Comparison of ENCODE assay signal across 1 cellular context in the genomic region with DNA sequence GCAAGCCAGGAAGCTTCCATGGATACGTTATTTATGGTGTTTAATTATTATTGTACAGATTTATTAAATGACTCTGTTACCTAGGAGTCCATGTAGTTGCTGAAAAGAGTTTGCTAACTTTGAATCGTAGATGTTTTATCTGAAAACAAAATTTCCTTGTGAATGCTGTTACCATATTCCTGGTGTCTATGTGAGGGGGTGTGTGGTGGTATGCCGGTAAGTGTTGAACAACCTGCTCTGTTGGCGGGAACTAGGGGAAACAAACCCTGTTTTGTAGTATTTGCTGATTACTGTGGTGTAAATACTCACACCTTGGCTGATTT.
TF ChIP-seq lines count a peak whose summit lies in the region.

No MANE protein-coding gene starts in this region.

TF ChIP-seq in HepG2, 621 proteins besides CTCF, POLR2A, EP300 and RAD21 (continued from another document and continues in another):
- TF ChIP-seq FOXO4 (CRISPR knock-in tag; conservative IDR thresholded peaks at IDR 0.05) (0 out of 2 replicates have a peak, but pooled peaks have one; percentile 27), ZNF781 (CRISPR knock-in tag; IDR thresholded peaks at IDR 0.05; ENCODE audit: borderline replicate concordance, not compliant biosample characterization) (peak; percentile 2), TSC22D2 (CRISPR knock-in tag; IDR thresholded peaks at IDR 0.05; ENCODE audit: borderline replicate concordance) (0 out of 2 replicates have a peak, but pooled peaks have one; percentile 5), ZBTB39 (CRISPR knock-in tag; IDR thresholded peaks at IDR 0.05) (0 out of 2 replicates have a peak, but pooled peaks have one; percentile 69), ZNF879 (CRISPR knock-in tag; IDR thresholded peaks at IDR 0.05) (peak; percentile 57; the same call in 1 of the 2 replicates), CHD4 (IDR thresholded peaks at IDR 0.05; ENCODE audit: borderline replicate concordance, low read length) (peak; percentile 69; the same call in 1 of the 2 replicates), SIN3B (IDR thresholded peaks at IDR 0.05; ENCODE audit: low read length) (no peak), SIN3A (IDR thresholded peaks at IDR 0.05; ENCODE audit: borderline replicate concordance, low read depth, low read length) (no peak), ZNF777 (CRISPR knock-in tag; IDR thresholded peaks at IDR 0.05) (no peak), PAWR (CRISPR knock-in tag; IDR thresholded peaks at IDR 0.05; ENCODE audit: borderline replicate concordance) (no peak), POGK (CRISPR knock-in tag; conservative IDR thresholded peaks at IDR 0.05) (no peak), STAT5B (CRISPR knock-in tag; IDR thresholded peaks at IDR 0.05) (no peak), ZNF121 (CRISPR knock-in tag; IDR thresholded peaks at IDR 0.05) (no peak), NKX3-1 (CRISPR knock-in tag; IDR thresholded peaks at IDR 0.05) (no peak), SAFB2 (CRISPR knock-in tag; IDR thresholded peaks at IDR 0.05; ENCODE audit: borderline replicate concordance, low read depth) (0 out of 2 replicates have a peak, but pooled peaks have one; percentile 14), MTF2 (CRISPR knock-in tag; IDR thresholded peaks at IDR 0.05; ENCODE audit: borderline replicate concordance) (0 out of 2 replicates have a peak, but pooled peaks have one; percentile 5), ZNF800 (CRISPR knock-in tag; IDR thresholded peaks at IDR 0.05) (0 out of 2 replicates have a peak, but pooled peaks have one; percentile 7), SNAI1 (CRISPR knock-in tag; IDR thresholded peaks at IDR 0.05; ENCODE audit: borderline replicate concordance) (0 out of 2 replicates have a peak, but pooled peaks have one; percentile 9), SRSF9 (IDR thresholded peaks at IDR 0.05; ENCODE audit: borderline replicate concordance, insufficient read depth, low read depth, low read length, poor library complexity, severe bottlenecking) (no peak), MEF2D (CRISPR knock-in tag; IDR thresholded peaks at IDR 0.05) (peak; percentile 18; the same call in 1 of the 2 replicates), FOXP1 (IDR thresholded peaks at IDR 0.05) (no peak), FOXP1 (CRISPR knock-in tag; IDR thresholded peaks at IDR 0.05) (0 out of 2 replicates have a peak, but pooled peaks have one; percentile 11)
- TF ChIP-seq, protein P1, sequence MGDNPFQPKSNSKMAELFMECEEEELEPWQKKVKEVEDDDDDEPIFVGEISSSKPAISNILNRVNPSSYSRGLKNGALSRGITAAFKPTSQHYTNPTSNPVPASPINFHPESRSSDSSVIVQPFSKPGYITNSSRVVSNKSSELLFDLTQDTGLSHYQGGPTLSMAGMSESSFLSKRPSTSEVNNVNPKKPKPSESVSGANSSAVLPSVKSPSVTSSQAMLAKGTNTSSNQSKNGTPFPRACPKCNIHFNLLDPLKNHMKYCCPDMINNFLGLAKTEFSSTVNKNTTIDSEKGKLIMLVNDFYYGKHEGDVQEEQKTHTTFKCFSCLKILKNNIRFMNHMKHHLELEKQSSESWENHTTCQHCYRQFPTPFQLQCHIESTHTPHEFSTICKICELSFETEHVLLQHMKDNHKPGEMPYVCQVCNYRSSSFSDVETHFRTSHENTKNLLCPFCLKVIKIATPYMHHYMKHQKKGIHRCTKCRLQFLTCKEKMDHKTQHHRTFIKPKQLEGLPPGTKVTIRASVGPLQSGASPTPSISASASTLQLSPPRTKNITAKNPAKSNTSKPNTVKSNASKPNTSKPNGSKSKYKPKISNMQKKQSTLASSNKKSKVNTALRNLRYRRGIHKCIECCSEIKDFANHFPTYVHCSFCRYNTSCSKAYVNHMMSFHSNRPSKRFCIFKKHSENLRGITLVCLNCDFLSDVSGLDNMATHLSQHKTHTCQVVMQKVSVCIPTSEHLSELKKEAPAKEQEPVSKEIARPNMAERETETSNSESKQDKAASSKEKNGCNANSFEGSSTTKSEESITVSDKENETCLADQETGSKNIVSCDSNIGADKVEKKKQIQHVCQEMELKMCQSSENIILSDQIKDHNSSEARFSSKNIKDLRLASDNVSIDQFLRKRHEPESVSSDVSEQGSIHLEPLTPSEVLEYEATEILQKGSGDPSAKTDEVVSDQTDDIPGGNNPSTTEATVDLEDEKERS (CRISPR knock-in tag; IDR thresholded peaks at IDR 0.05) = peak; percentile 57; the same call in 1 of the 2 replicates
- TF ChIP-seq, protein P2, sequence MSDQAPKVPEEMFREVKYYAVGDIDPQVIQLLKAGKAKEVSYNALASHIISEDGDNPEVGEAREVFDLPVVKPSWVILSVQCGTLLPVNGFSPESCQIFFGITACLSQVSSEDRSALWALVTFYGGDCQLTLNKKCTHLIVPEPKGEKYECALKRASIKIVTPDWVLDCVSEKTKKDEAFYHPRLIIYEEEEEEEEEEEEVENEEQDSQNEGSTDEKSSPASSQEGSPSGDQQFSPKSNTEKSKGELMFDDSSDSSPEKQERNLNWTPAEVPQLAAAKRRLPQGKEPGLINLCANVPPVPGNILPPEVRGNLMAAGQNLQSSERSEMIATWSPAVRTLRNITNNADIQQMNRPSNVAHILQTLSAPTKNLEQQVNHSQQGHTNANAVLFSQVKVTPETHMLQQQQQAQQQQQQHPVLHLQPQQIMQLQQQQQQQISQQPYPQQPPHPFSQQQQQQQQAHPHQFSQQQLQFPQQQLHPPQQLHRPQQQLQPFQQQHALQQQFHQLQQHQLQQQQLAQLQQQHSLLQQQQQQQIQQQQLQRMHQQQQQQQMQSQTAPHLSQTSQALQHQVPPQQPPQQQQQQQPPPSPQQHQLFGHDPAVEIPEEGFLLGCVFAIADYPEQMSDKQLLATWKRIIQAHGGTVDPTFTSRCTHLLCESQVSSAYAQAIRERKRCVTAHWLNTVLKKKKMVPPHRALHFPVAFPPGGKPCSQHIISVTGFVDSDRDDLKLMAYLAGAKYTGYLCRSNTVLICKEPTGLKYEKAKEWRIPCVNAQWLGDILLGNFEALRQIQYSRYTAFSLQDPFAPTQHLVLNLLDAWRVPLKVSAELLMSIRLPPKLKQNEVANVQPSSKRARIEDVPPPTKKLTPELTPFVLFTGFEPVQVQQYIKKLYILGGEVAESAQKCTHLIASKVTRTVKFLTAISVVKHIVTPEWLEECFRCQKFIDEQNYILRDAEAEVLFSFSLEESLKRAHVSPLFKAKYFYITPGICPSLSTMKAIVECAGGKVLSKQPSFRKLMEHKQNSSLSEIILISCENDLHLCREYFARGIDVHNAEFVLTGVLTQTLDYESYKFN (CRISPR knock-in tag; conservative IDR thresholded peaks at IDR 0.05) = 0 out of 2 replicates have a peak, but pooled peaks have one; percentile 51
- TF ChIP-seq, protein P3, sequence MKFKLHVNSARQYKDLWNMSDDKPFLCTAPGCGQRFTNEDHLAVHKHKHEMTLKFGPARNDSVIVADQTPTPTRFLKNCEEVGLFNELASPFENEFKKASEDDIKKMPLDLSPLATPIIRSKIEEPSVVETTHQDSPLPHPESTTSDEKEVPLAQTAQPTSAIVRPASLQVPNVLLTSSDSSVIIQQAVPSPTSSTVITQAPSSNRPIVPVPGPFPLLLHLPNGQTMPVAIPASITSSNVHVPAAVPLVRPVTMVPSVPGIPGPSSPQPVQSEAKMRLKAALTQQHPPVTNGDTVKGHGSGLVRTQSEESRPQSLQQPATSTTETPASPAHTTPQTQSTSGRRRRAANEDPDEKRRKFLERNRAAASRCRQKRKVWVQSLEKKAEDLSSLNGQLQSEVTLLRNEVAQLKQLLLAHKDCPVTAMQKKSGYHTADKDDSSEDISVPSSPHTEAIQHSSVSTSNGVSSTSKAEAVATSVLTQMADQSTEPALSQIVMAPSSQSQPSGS (CRISPR knock-in tag; IDR thresholded peaks at IDR 0.05) = no peak; the same call in 1 of the 2 replicates
- TF ChIP-seq, protein P4, sequence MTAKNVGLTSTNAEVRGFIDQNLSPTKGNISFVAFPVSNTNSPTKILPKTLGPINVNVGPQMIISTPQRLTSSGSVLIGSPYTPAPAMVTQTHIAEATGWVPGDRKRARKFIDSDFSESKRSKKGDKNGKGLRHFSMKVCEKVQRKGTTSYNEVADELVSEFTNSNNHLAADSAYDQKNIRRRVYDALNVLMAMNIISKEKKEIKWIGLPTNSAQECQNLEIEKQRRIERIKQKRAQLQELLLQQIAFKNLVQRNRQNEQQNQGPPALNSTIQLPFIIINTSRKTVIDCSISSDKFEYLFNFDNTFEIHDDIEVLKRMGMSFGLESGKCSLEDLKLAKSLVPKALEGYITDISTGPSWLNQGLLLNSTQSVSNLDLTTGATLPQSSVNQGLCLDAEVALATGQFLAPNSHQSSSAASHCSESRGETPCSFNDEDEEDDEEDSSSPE (CRISPR knock-in tag; IDR thresholded peaks at IDR 0.05) = 0 out of 2 replicates have a peak, but pooled peaks have one; percentile 14
- TF ChIP-seq, protein P5, sequence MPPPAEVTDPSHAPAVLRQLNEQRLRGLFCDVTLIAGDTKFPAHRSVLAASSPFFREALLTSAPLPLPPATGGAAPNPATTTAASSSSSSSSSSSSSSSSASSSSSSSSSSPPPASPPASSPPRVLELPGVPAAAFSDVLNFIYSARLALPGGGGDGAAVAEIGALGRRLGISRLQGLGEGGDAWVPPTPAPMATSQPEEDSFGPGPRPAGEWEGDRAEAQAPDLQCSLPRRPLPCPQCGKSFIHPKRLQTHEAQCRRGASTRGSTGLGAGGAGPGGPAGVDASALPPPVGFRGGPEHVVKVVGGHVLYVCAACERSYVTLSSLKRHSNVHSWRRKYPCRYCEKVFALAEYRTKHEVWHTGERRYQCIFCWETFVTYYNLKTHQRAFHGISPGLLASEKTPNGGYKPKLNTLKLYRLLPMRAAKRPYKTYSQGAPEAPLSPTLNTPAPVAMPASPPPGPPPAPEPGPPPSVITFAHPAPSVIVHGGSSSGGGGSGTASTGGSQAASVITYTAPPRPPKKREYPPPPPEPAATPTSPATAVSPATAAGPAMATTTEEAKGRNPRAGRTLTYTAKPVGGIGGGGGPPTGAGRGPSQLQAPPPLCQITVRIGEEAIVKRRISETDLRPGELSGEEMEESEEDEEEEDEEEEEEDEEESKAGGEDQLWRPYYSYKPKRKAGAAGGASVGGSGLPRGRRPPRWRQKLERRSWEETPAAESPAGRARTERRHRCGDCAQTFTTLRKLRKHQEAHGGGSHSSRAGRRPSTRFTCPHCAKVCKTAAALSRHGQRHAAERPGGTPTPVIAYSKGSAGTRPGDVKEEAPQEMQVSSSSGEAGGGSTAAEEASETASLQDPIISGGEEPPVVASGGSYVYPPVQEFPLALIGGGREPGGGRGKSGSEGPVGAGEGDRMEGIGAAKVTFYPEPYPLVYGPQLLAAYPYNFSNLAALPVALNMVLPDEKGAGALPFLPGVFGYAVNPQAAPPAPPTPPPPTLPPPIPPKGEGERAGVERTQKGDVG (CRISPR knock-in tag; IDR thresholded peaks at IDR 0.05; ENCODE audit: borderline replicate concordance) = peak; percentile 14; the same call in 1 of the 2 replicates
- TF ChIP-seq, protein P6, sequence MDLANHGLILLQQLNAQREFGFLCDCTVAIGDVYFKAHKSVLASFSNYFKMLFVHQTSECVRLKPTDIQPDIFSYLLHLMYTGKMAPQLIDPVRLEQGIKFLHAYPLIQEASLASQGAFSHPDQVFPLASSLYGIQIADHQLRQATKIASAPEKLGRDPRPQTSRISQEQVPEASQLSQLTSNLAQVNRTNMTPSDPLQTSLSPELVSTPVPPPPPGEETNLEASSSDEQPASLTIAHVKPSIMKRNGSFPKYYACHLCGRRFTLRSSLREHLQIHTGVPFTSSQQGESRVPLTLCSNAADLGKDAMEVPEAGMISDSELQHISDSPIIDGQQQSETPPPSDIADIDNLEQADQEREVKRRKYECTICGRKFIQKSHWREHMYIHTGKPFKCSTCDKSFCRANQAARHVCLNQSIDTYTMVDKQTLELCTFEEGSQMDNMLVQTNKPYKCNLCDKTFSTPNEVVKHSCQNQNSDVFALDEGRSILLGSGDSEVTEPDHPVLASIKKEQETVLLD (CRISPR knock-in tag; IDR thresholded peaks at IDR 0.05; ENCODE audit: low read depth) = 0 out of 2 replicates have a peak, but pooled peaks have one; percentile 2
